ENCODE assay signal across 8 cellular contexts in genomic region chr14:68784298-68784910, GRCh38. TPM values are rescaled to one million over a fixed set of nuclear protein-coding genes. Genes with fewer than 3 reads are reported as not detected.
A peak's percentile ranks its signal among the peaks of the same experiment; 100 is the strongest.
DNase-seq lines count a peak whose midpoint lies in the region; ATAC-seq and TF ChIP-seq lines count a peak whose summit lies in the region.
"Had no signal": no experiment of that assay in that cellular context is flagged by ENCODE, and none has a peak within 500 bp of the region (broad histone marks: within the 10 kb centered on the region; RNA-seq: fewer than 3 reads in every experiment).

No MANE protein-coding gene starts in this region.

- H3K27ac ChIP-seq in subcutaneous abdominal adipose tissue (ENCODE audit: low read depth, low read length) (peak overlapping the region; percentile 100), MM.1S (ENCODE audit: low read length) (no peak overlapping the region)

- intact Hi-C loops in CD14-positive monocyte (cut with micrococcal nuclease): loop anchor here in 1 of 2 donors (5.0 kb wide), 1 partner anchor 37 kb away; no protein-coding TSS in a partner anchor

- ATAC-seq in GM19025 (IDR thresholded peaks at IDR 0.05; ENCODE audit: low read depth, unreplicated experiment) (peak; percentile 41), T-helper 17 cell (no peak)

- no peaks in the 10 kb centered on the region for H3K79me2 ChIP-seq in MM.1S (ENCODE audit: low read length)

- H3K27me3 ChIP-seq in kidney epithelial cell (ENCODE audit: control insufficient read depth, insufficient read depth, low read length): no peaks in the 10 kb centered on the region
- H3K27me3 ChIP-seq in subcutaneous abdominal adipose tissue (ENCODE audit: control insufficient read depth in 5 of 5, insufficient read depth in 4 of 5, low read length in 5 of 5): no peaks in the 10 kb centered on the region
- H3K27me3 ChIP-seq in MM.1S (replicated peaks; ENCODE audit: insufficient read depth, low read length): no peaks in the 10 kb centered on the region

- H3K4me1 ChIP-seq in subcutaneous abdominal adipose tissue (ENCODE audit: control insufficient read depth in 5 of 5, insufficient read depth in 5 of 5, low read length in 5 of 5) (peaks cover 9 to 73% (median 64%) of the 10 kb centered on the region in 5 donors), MM.1S (ENCODE audit: low read length) (no peaks in the 10 kb centered on the region)

- H3K27me3 Mint-ChIP-seq in T-helper 17 cell (no peaks in the 10 kb centered on the region), CD14-positive monocyte (ENCODE audit: low read depth in 3 of 3) (peaks cover 9 to 20% (median 10%) of the 10 kb centered on the region in 3 donors)

- no peaks in the 10 kb centered on the region for H3K9me2 ChIP-seq in MM.1S (replicated peaks; ENCODE audit: insufficient read depth, low read length)

- TF ChIP-seq CTCF in kidney epithelial cell (IDR thresholded peaks at IDR 0.05; ENCODE audit: insufficient read depth, low read length, poor library complexity, severe bottlenecking): no peak
- no peak for TF ChIP-seq CTCF in MM.1S (IDR thresholded peaks at IDR 0.05; ENCODE audit: low read length)
- TF ChIP-seq CTCF in CD14-positive monocyte (IDR thresholded peaks at IDR 0.05): no peak

- H2AFZ ChIP-seq in MM.1S (ENCODE audit: low read length): no peak overlapping the region

- H3K4me3 Mint-ChIP-seq in T-helper 17 cell (no peak overlapping the region), CD14-positive monocyte (no peak overlapping the region)

- no peaks in the 10 kb centered on the region for H3F3A ChIP-seq in MM.1S (ENCODE audit: insufficient read depth, low read length)

- H3K27ac Mint-ChIP-seq in T-helper 17 cell (peak overlapping the region; percentile 99), CD14-positive monocyte (no peak overlapping the region)

- peaks cover 0 to 4% (median 0%) of the 10 kb centered on the region in 7 donors for H3K9me3 Mint-ChIP-seq in CD14-positive monocyte

- DNase-seq in T-helper 17 cell (no peak), kidney epithelial cell (ENCODE audit: low read depth) (peak; percentile 97), MM.1S (no peak), CD14-positive monocyte (ENCODE audit: low spot score) (no peak)
- no peak for DNase-seq in activated CD8-positive, alpha-beta memory T cell treated with anti-CD3 and anti-CD28 coated beads, Interleukin-2, amount 50 U/mL, for 48 hours
- DNase-seq: NCI-H1436 had no signal

- H3K4me2 ChIP-seq in MM.1S (ENCODE audit: low read depth, low read length): no peak overlapping the region

- H3K4me3 ChIP-seq in kidney epithelial cell (ENCODE audit: low read depth, low read length): no peak overlapping the region
- no peak overlapping the region for H3K4me3 ChIP-seq in subcutaneous abdominal adipose tissue (ENCODE audit: low read depth in 1 of 5, low read length in 5 of 5)
- no peak overlapping the region for H3K4me3 ChIP-seq in MM.1S (ENCODE audit: low read length)

- H3K36me3 ChIP-seq in kidney epithelial cell (ENCODE audit: control insufficient read depth, insufficient read depth, low read length) (peaks cover 4% of the 10 kb centered on the region), subcutaneous abdominal adipose tissue (ENCODE audit: control insufficient read depth in 5 of 5, insufficient read depth in 5 of 5, low read length in 5 of 5) (peaks cover 6 to 25% (median 14%) of the 10 kb centered on the region in 5 donors), MM.1S (replicated peaks; ENCODE audit: insufficient read depth, low read length) (no peaks in the 10 kb centered on the region; the same call in 1 of the 2 replicates)

- H3K36me3 Mint-ChIP-seq in T-helper 17 cell (ENCODE audit: low read depth): peaks cover 6% of the 10 kb centered on the region
- H3K36me3 Mint-ChIP-seq in CD14-positive monocyte: peaks cover 30 to 31% of the 10 kb centered on the region in 2 donors

- H3K4me1 Mint-ChIP-seq in T-helper 17 cell (peaks cover 62% of the 10 kb centered on the region), CD14-positive monocyte (peaks cover 54% of the 10 kb centered on the region)

- no peaks in the 10 kb centered on the region for H3K9me3 ChIP-seq in T-helper 17 cell (ENCODE audit: control insufficient read depth, low read length, poor library complexity, severe bottlenecking)
- H3K9me3 ChIP-seq in subcutaneous abdominal adipose tissue (ENCODE audit: control insufficient read depth in 5 of 5, low read length in 5 of 5): no peaks in the 10 kb centered on the region
- H3K9me3 ChIP-seq in MM.1S (replicated peaks; ENCODE audit: insufficient read depth, low read length): no peaks in the 10 kb centered on the region

- no peaks in the 10 kb centered on the region for H4K20me1 ChIP-seq in MM.1S (ENCODE audit: insufficient read depth, low read length)

- no peak overlapping the region for H3K9ac ChIP-seq in subcutaneous abdominal adipose tissue (ENCODE audit: low read length in 5 of 5)
- no peak overlapping the region for H3K9ac ChIP-seq in MM.1S (ENCODE audit: low read length)

RNA-seq across cellular contexts. Expression of gene ZFP36L1, which starts 8.5 kb away (rescaled TPM):
- 100 to 1,000 TPM; 217 to 257 TPM for total RNA-seq in T-helper 17 cell
- 144 and 273 TPM in 2 replicates for total RNA-seq in kidney epithelial cell
- 100 to 1,000 TPM; 151 to 185 TPM for polyA plus RNA-seq in CD14-positive monocyte
